1 cellular context compared by ENCODE assay signal in the genomic region with DNA sequence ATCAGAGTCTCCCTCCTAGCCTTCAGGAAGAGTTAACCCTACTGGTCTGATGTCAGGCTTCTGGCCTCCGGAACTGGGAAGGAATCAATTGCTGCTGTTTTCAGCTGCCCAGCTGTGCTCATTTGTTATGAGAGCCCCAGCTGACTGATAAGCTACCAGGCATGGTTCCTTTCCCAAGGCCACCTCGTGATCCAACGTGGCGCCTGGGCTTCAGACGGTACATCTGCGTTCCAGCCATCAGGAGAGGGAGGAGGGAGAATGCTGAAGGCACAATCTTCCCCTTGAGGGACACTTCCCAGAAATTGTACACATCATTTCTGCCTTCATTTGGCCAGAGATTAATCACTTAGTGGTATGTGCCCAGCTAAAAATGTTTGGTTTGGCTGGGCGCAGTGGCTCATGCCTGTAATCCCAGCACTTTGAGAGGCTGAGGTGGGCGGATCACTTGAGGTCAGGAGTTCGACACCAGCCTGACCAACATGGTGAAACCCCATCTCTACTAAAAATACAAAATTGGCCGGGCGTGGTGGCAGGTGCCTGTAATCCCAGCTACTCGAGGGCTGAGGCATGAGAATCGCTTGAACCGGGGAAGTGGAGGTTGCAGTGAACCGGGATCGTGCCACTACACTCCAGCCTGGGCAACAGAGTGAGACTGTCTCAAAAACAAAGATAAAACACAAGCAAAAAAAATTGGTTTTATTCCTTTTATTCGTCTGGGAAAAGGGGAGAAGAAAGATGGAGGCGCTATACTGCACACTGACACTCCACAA.
A peak's percentile ranks its signal among the peaks of the same experiment; 100 is the strongest.
TF ChIP-seq lines count a peak whose summit lies in the region.

No MANE protein-coding gene starts in this region.

TF ChIP-seq in HepG2, 621 proteins besides CTCF, POLR2A, EP300 and RAD21 (continued from another document and continues in another):
- TF ChIP-seq, protein P1, sequence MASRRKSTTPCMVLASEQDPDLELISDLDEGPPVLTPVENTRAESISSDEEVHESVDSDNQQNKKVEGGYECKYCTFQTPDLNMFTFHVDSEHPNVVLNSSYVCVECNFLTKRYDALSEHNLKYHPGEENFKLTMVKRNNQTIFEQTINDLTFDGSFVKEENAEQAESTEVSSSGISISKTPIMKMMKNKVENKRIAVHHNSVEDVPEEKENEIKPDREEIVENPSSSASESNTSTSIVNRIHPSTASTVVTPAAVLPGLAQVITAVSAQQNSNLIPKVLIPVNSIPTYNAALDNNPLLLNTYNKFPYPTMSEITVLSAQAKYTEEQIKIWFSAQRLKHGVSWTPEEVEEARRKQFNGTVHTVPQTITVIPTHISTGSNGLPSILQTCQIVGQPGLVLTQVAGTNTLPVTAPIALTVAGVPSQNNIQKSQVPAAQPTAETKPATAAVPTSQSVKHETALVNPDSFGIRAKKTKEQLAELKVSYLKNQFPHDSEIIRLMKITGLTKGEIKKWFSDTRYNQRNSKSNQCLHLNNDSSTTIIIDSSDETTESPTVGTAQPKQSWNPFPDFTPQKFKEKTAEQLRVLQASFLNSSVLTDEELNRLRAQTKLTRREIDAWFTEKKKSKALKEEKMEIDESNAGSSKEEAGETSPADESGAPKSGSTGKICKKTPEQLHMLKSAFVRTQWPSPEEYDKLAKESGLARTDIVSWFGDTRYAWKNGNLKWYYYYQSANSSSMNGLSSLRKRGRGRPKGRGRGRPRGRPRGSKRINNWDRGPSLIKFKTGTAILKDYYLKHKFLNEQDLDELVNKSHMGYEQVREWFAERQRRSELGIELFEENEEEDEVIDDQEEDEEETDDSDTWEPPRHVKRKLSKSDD (CRISPR knock-in tag; IDR thresholded peaks at IDR 0.05; ENCODE audit: low read depth), result no peak
- TF ChIP-seq ARNT2 (CRISPR knock-in tag; IDR thresholded peaks at IDR 0.05; ENCODE audit: low read depth) (0 out of 2 replicates have a peak, but pooled peaks have one; percentile 31), ZNF720 (CRISPR knock-in tag; IDR thresholded peaks at IDR 0.05) (no peak), BORCS8-MEF2B (CRISPR knock-in tag; IDR thresholded peaks at IDR 0.05) (peak; percentile 72; the same call in 1 of the 2 replicates), ZNF282 (IDR thresholded peaks at IDR 0.05; ENCODE audit: partially characterized antibody) (no peak), HNF4G (IDR thresholded peaks at IDR 0.05; ENCODE audit: borderline replicate concordance, low read depth, low read length) (no peak), HNF4G (CRISPR knock-in tag; IDR thresholded peaks at IDR 0.05; ENCODE audit: borderline replicate concordance, low read depth) (no peak), ZBTB7B (CRISPR knock-in tag; IDR thresholded peaks at IDR 0.05) (no peak), ZNF564 (CRISPR knock-in tag; IDR thresholded peaks at IDR 0.05) (no peak), SP4 (CRISPR knock-in tag; IDR thresholded peaks at IDR 0.05) (no peak; the same call in 1 of the 2 replicates), HOXD1 (CRISPR knock-in tag; IDR thresholded peaks at IDR 0.05) (no peak), ZBTB20 (CRISPR knock-in tag; IDR thresholded peaks at IDR 0.05; ENCODE audit: borderline replicate concordance, low read depth) (no peak; the same call in 1 of the 2 replicates), PAF1 (CRISPR knock-in tag; IDR thresholded peaks at IDR 0.05) (no peak), ZNF34 (CRISPR knock-in tag; IDR thresholded peaks at IDR 0.05; ENCODE audit: borderline replicate concordance) (no peak), HNRNPUL1 (IDR thresholded peaks at IDR 0.05; ENCODE audit: low read depth, low read length) (no peak), ATF7-NPFF (CRISPR knock-in tag; IDR thresholded peaks at IDR 0.05; ENCODE audit: low read depth) (no peak), HNF4A (CRISPR knock-in tag; IDR thresholded peaks at IDR 0.05) (peak; percentile 63), RFX5 (IDR thresholded peaks at IDR 0.05; ENCODE audit: low read depth, low read length) (no peak), SRSF9 (IDR thresholded peaks at IDR 0.05; ENCODE audit: borderline replicate concordance, insufficient read depth, low read depth, low read length, poor library complexity, severe bottlenecking) (no peak), MEIS2 (CRISPR knock-in tag; IDR thresholded peaks at IDR 0.05) (peak; percentile 38; the same call in 1 of the 2 replicates), XRCC5 (optimal IDR thresholded peaks at IDR 0.05; ENCODE audit: low read length) (no peak), ZNF44 (CRISPR knock-in tag; IDR thresholded peaks at IDR 0.05) (no peak), PHF5A (CRISPR knock-in tag; IDR thresholded peaks at IDR 0.05; ENCODE audit: low read depth, unreplicated experiment) (no peak), PRMT3 (CRISPR knock-in tag; IDR thresholded peaks at IDR 0.05; ENCODE audit: borderline replicate concordance, low read depth) (no peak), NCOA1 (CRISPR knock-in tag; IDR thresholded peaks at IDR 0.05) (no peak), TBX3 (IDR thresholded peaks at IDR 0.05; ENCODE audit: borderline replicate concordance) (no peak), HNRNPLL (IDR thresholded peaks at IDR 0.05; ENCODE audit: low read depth, low read length, poor library complexity, severe bottlenecking) (no peak), SOX5 (CRISPR knock-in tag; IDR thresholded peaks at IDR 0.05; ENCODE audit: borderline replicate concordance) (peak; percentile 85; the same call in 1 of the 2 replicates), FOXP1 (IDR thresholded peaks at IDR 0.05) (no peak), FOXP1 (CRISPR knock-in tag; IDR thresholded peaks at IDR 0.05) (peak; percentile 36; the same call in 1 of the 2 replicates), ZNF713 (CRISPR knock-in tag; IDR thresholded peaks at IDR 0.05) (no peak), ZNF24 (IDR thresholded peaks at IDR 0.05) (no peak)
- TF ChIP-seq, protein P2, sequence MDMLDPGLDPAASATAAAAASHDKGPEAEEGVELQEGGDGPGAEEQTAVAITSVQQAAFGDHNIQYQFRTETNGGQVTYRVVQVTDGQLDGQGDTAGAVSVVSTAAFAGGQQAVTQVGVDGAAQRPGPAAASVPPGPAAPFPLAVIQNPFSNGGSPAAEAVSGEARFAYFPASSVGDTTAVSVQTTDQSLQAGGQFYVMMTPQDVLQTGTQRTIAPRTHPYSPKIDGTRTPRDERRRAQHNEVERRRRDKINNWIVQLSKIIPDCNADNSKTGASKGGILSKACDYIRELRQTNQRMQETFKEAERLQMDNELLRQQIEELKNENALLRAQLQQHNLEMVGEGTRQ (IDR thresholded peaks at IDR 0.05; ENCODE audit: low read depth, low read length), result peak; percentile 46; the same call in 1 of the 2 replicates
- TF ChIP-seq, protein P2 (CRISPR knock-in tag; IDR thresholded peaks at IDR 0.05; ENCODE audit: borderline replicate concordance), result no peak; the same call in 1 of the 2 replicates
- TF ChIP-seq, protein P3, sequence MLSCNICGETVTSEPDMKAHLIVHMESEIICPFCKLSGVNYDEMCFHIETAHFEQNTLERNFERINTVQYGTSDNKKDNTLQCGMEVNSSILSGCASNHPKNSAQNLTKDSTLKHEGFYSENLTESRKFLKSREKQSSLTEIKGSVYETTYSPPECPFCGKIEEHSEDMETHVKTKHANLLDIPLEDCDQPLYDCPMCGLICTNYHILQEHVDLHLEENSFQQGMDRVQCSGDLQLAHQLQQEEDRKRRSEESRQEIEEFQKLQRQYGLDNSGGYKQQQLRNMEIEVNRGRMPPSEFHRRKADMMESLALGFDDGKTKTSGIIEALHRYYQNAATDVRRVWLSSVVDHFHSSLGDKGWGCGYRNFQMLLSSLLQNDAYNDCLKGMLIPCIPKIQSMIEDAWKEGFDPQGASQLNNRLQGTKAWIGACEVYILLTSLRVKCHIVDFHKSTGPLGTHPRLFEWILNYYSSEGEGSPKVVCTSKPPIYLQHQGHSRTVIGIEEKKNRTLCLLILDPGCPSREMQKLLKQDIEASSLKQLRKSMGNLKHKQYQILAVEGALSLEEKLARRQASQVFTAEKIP (CRISPR knock-in tag; IDR thresholded peaks at IDR 0.05; ENCODE audit: borderline replicate concordance), result no peak
- TF ChIP-seq, protein P4, sequence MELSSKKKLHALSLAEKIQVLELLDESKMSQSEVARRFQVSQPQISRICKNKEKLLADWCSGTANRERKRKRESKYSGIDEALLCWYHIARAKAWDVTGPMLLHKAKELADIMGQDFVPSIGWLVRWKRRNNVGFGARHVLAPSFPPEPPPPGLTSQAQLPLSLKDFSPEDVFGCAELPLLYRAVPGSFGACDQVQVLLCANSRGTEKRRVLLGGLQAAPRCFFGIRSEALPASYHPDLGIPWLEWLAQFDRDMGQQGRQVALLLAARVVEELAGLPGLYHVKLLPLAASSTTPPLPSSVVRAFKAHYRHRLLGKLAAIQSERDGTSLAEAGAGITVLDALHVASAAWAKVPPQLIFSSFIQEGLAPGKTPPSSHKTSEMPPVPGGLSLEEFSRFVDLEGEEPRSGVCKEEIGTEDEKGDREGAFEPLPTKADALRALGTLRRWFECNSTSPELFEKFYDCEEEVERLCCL (CRISPR knock-in tag; IDR thresholded peaks at IDR 0.05; ENCODE audit: borderline replicate concordance), result no peak
- TF ChIP-seq, protein P5, sequence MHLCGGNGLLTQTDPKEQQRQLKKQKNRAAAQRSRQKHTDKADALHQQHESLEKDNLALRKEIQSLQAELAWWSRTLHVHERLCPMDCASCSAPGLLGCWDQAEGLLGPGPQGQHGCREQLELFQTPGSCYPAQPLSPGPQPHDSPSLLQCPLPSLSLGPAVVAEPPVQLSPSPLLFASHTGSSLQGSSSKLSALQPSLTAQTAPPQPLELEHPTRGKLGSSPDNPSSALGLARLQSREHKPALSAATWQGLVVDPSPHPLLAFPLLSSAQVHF (CRISPR knock-in tag; IDR thresholded peaks at IDR 0.05), result no peak
- TF ChIP-seq, protein P6, sequence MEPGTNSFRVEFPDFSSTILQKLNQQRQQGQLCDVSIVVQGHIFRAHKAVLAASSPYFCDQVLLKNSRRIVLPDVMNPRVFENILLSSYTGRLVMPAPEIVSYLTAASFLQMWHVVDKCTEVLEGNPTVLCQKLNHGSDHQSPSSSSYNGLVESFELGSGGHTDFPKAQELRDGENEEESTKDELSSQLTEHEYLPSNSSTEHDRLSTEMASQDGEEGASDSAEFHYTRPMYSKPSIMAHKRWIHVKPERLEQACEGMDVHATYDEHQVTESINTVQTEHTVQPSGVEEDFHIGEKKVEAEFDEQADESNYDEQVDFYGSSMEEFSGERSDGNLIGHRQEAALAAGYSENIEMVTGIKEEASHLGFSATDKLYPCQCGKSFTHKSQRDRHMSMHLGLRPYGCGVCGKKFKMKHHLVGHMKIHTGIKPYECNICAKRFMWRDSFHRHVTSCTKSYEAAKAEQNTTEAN (CRISPR knock-in tag; conservative IDR thresholded peaks at IDR 0.05), result no peak; the same call in 1 of the 2 replicates
- TF ChIP-seq, protein P7, sequence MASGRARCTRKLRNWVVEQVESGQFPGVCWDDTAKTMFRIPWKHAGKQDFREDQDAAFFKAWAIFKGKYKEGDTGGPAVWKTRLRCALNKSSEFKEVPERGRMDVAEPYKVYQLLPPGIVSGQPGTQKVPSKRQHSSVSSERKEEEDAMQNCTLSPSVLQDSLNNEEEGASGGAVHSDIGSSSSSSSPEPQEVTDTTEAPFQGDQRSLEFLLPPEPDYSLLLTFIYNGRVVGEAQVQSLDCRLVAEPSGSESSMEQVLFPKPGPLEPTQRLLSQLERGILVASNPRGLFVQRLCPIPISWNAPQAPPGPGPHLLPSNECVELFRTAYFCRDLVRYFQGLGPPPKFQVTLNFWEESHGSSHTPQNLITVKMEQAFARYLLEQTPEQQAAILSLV (CRISPR knock-in tag; IDR thresholded peaks at IDR 0.05; ENCODE audit: borderline replicate concordance), result peak; percentile 65; the same call in 1 of the 2 replicates
- TF ChIP-seq, protein P8, sequence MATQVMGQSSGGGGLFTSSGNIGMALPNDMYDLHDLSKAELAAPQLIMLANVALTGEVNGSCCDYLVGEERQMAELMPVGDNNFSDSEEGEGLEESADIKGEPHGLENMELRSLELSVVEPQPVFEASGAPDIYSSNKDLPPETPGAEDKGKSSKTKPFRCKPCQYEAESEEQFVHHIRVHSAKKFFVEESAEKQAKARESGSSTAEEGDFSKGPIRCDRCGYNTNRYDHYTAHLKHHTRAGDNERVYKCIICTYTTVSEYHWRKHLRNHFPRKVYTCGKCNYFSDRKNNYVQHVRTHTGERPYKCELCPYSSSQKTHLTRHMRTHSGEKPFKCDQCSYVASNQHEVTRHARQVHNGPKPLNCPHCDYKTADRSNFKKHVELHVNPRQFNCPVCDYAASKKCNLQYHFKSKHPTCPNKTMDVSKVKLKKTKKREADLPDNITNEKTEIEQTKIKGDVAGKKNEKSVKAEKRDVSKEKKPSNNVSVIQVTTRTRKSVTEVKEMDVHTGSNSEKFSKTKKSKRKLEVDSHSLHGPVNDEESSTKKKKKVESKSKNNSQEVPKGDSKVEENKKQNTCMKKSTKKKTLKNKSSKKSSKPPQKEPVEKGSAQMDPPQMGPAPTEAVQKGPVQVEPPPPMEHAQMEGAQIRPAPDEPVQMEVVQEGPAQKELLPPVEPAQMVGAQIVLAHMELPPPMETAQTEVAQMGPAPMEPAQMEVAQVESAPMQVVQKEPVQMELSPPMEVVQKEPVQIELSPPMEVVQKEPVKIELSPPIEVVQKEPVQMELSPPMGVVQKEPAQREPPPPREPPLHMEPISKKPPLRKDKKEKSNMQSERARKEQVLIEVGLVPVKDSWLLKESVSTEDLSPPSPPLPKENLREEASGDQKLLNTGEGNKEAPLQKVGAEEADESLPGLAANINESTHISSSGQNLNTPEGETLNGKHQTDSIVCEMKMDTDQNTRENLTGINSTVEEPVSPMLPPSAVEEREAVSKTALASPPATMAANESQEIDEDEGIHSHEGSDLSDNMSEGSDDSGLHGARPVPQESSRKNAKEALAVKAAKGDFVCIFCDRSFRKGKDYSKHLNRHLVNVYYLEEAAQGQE (IDR thresholded peaks at IDR 0.05; ENCODE audit: borderline replicate concordance in 1 of 2, low read depth in 1 of 2, low read length in 2 of 2), result no peak
- TF ChIP-seq, protein P9, sequence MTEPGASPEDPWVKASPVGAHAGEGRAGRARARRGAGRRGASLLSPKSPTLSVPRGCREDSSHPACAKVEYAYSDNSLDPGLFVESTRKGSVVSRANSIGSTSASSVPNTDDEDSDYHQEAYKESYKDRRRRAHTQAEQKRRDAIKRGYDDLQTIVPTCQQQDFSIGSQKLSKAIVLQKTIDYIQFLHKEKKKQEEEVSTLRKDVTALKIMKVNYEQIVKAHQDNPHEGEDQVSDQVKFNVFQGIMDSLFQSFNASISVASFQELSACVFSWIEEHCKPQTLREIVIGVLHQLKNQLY (CRISPR knock-in tag; IDR thresholded peaks at IDR 0.05), result no peak
- TF ChIP-seq, protein P10, sequence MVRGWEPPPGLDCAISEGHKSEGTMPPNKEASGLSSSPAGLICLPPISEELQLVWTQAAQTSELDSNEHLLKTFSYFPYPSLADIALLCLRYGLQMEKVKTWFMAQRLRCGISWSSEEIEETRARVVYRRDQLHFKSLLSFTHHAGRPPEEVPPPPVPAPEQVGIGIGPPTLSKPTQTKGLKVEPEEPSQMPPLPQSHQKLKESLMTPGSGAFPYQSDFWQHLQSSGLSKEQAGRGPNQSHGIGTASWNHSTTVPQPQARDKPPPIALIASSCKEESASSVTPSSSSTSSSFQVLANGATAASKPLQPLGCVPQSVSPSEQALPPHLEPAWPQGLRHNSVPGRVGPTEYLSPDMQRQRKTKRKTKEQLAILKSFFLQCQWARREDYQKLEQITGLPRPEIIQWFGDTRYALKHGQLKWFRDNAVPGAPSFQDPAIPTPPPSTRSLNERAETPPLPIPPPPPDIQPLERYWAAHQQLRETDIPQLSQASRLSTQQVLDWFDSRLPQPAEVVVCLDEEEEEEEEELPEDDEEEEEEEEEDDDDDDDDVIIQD (CRISPR knock-in tag; IDR thresholded peaks at IDR 0.05; ENCODE audit: low read depth), result peak; percentile 62; the same call in 1 of the 2 replicates
